ENCODE assay signal across 1 cellular context in genomic region chr2:160628037-160628637, GRCh38.
TF ChIP-seq lines count a peak whose summit lies in the region.
"Not testable (repeated sequence)": the region's sequence is repeated elsewhere in the genome, so short reads cannot be mapped to it uniquely, and the experiment has no call there.

No MANE protein-coding gene starts in this region.

TF ChIP-seq in HepG2, 621 proteins besides CTCF, POLR2A, EP300 and RAD21 (continued from another document):
- TF ChIP-seq ZNF687 (CRISPR knock-in tag; IDR thresholded peaks at IDR 0.05) (0 out of 2 replicates have a peak, but pooled peaks have one; percentile 13), ZFY (CRISPR knock-in tag; IDR thresholded peaks at IDR 0.05) (peak; percentile 42; the same call in 1 of the 2 replicates), SMC3 (IDR thresholded peaks at IDR 0.05; ENCODE audit: low read length) (peak; percentile 5; the same call in 1 of the 2 replicates), AHDC1 (CRISPR knock-in tag; IDR thresholded peaks at IDR 0.05; ENCODE audit: borderline replicate concordance) (peak; percentile 29; the same call in 1 of the 2 replicates), NONO (CRISPR knock-in tag; conservative IDR thresholded peaks at IDR 0.05) (peak; percentile 37; the same call in 1 of the 2 replicates), FOXA3 (CRISPR knock-in tag; IDR thresholded peaks at IDR 0.05) (peak; percentile 35; the same call in 1 of the 2 replicates), ZNF891 (CRISPR knock-in tag; IDR thresholded peaks at IDR 0.05) (0 out of 2 replicates have a peak, but pooled peaks have one; percentile 51), ZBTB7A (CRISPR knock-in tag; IDR thresholded peaks at IDR 0.05) (0 out of 2 replicates have a peak, but pooled peaks have one; percentile 31)
- not testable (repeated sequence) for TF ChIP-seq NONO (IDR thresholded peaks at IDR 0.05)
